8 cellular contexts compared by ENCODE assay signal in genomic region chr12:122097641-122098364, GRCh38. TPM values are rescaled to one million over a fixed set of nuclear protein-coding genes. Genes with fewer than 3 reads are reported as not detected.
DNase-seq lines count a peak whose midpoint lies in the region; ATAC-seq, FAIRE-seq and TF ChIP-seq lines count a peak whose summit lies in the region.

No MANE protein-coding gene starts in this region.

- H3K36me3 ChIP-seq in HCT116 (ENCODE audit: control insufficient read depth in 1 of 2, insufficient read depth in 2 of 2, low read length in 2 of 2) (no peaks in the 10 kb centered on the region), esophagus muscularis mucosa (no peaks in the 10 kb centered on the region)

- H3K27me3 Mint-ChIP-seq in osteocyte (ENCODE audit: unreplicated experiment), result no peaks in the 10 kb centered on the region

- RAD21 ChIA-PET in HCT116 (lab: Charles Lee; ENCODE audit: low non-redundant PET in 1 of 2, low total read pairs in 2 of 2, uncharacterized antibody in 2 of 2, unreplicated experiment in 2 of 2), result no interaction called here

- POLR2A ChIA-PET in HCT116 (lab: Charles Lee), result interaction anchor here (1.2 to 1.6 kb wide), 2 partner anchors 11 to 16 kb away, joined by 3 to 4 read pairs; no protein-coding TSS in a partner anchor
- POLR2A ChIA-PET in RWPE1 (lab: Yijun Ruan, JAX; ENCODE audit: low non-redundant PET), result interaction anchor here (0.6 kb wide), 1 partner anchor 22 kb away, joined by 4 read pairs; no protein-coding TSS in a partner anchor
- POLR2A ChIA-PET in GM10248 (lab: Yijun Ruan, JAX), result no interaction called here

- 0 out of 2 replicates have a peak overlapping the region, but pooled peaks have one; percentile 13 for H3K4me2 ChIP-seq in HCT116 (ENCODE audit: low read length)

- no peak for TF ChIP-seq CTCF in HCT116 (IDR thresholded peaks at IDR 0.05 in 2 of 3, conservative IDR thresholded peaks at IDR 0.05 in 1 of 3; ENCODE audit: borderline replicate concordance in 1 of 3, insufficient read depth in 1 of 3, low read depth in 2 of 3, low read length in 2 of 3)
- no peak for TF ChIP-seq CTCF in RWPE1 (conservative IDR thresholded peaks at IDR 0.05; ENCODE audit: low read depth)
- no peak for TF ChIP-seq CTCF in esophagus muscularis mucosa (IDR thresholded peaks at IDR 0.05)
- no peak for TF ChIP-seq CTCF in osteocyte (IDR thresholded peaks at IDR 0.05)
- no peak for TF ChIP-seq CTCF in D721Med (IDR thresholded peaks at IDR 0.05; ENCODE audit: insufficient read depth, missing control alignments)
- no peak for TF ChIP-seq CTCF in GM10248 (IDR thresholded peaks at IDR 0.05; ENCODE audit: control extremely low read depth, extremely low read depth, low read depth, missing control alignments)

- no peak overlapping the region for H3K4me3 Mint-ChIP-seq in osteocyte (ENCODE audit: unreplicated experiment)

- H3K9me3 ChIP-seq in HCT116 (ENCODE audit: control insufficient read depth in 1 of 2, insufficient read depth in 1 of 2, low read depth in 1 of 2, low read length in 2 of 2) (peaks cover 0 to 3% of the 10 kb centered on the region in 2 experiments; a peak in 1 of 4 replicates), esophagus muscularis mucosa (no peaks in the 10 kb centered on the region)

- WGBS in esophagus muscularis mucosa, result 56% methylated on average over 8 of the region's 8 CpGs

- CTCF ChIA-PET in HCT116 (lab: Charles Lee) (interaction anchor here (1.3 to 1.5 kb wide), 2 partner anchors 13 to 34 kb away, joined by 4 to 6 read pairs; no protein-coding TSS in a partner anchor), RWPE1 (lab: Yijun Ruan, JAX) (no interaction called here), GM10248 (lab: Yijun Ruan, JAX) (interaction anchor here (1.5 to 4.3 kb wide), 5 partner anchors 9 to 94 kb away, joined by 3 to 20 read pairs (median 10); no protein-coding TSS in a partner anchor)

- H3K27me3 ChIP-seq in HCT116 (ENCODE audit: insufficient read depth, low read length) (no peaks in the 10 kb centered on the region), esophagus muscularis mucosa (no peaks in the 10 kb centered on the region)

- H2AFZ ChIP-seq in HCT116 (ENCODE audit: low read depth, low read length, poor library complexity, severe bottlenecking), result no peak overlapping the region

- peaks cover 2% of the 10 kb centered on the region for H3K36me3 Mint-ChIP-seq in osteocyte (ENCODE audit: unreplicated experiment)

- H3K4me3 ChIP-seq in HCT116 (replicated peaks in 1 of 2; ENCODE audit: low read depth in 1 of 2, low read length in 2 of 2) (no peak overlapping the region), esophagus muscularis mucosa (peak overlapping the region in 3 of 4 donors; percentile 3 to 6 (median 6))

- FAIRE-seq in D721Med (lab: Jason Lieb, UNC), result no peak

- H3K4me1 Mint-ChIP-seq in osteocyte (ENCODE audit: unreplicated experiment), result peaks cover 50% of the 10 kb centered on the region

- no TSS peak for BruUV-seq in HCT116 (replicated peaks; lab: Mats Ljungman, UMichigan)

- peaks cover 3% of the 10 kb centered on the region for H3K9me3 Mint-ChIP-seq in osteocyte (ENCODE audit: unreplicated experiment)

- H3K27ac ChIP-seq in HCT116 (ENCODE audit: low read depth, low read length), result no peak overlapping the region
- peak overlapping the region; percentile 99 for H3K27ac ChIP-seq in RWPE1
- H3K27ac ChIP-seq in esophagus muscularis mucosa (replicated peaks in 1 of 4), result peak overlapping the region; percentile 76 to 81 (median 78)

- 0 out of 2 replicates have a peak, but pooled peaks cover 7% of the 10 kb centered on the region for H4K20me1 ChIP-seq in HCT116 (ENCODE audit: insufficient read depth)

- TF ChIP-seq EP300 in esophagus muscularis mucosa (IDR thresholded peaks at IDR 0.05), result no peak

- no peaks in the 10 kb centered on the region for H3K9me2 ChIP-seq in HCT116 (ENCODE audit: insufficient read depth)

- no peak overlapping the region for H3K9ac ChIP-seq in HCT116 (ENCODE audit: low read length)

- TF ChIP-seq POLR2A in HCT116 (IDR thresholded peaks at IDR 0.05; ENCODE audit: borderline replicate concordance, extremely low read depth, insufficient read depth, insufficient read length) (no peak), esophagus muscularis mucosa (IDR thresholded peaks at IDR 0.05; ENCODE audit: low read depth) (no peak)

- H3K79me2 ChIP-seq in HCT116 (ENCODE audit: insufficient read depth, low read length), result peaks cover 95% of the 10 kb centered on the region

- DNase-seq in HCT116 (ENCODE audit: low read depth, low spot score), result no peak
- DNase-seq in RWPE1 (ENCODE audit: low spot score), result no peak
- no peak for DNase-seq in esophagus muscularis mucosa (ENCODE audit: extremely low spot score)
- DNase-seq in osteocyte (ENCODE audit: extremely low spot score, unreplicated experiment), result no peak
- DNase-seq in stimulated activated CD4-positive, alpha-beta T cell treated with anti-CD3 and anti-CD28 coated beads, Interleukin-2, amount 100 ng/mL, for 48 hours, result no peak
- no peak for DNase-seq in stimulated activated CD4-positive, alpha-beta T cell treated with anti-CD3 and anti-CD28 coated beads, Interleukin-4, amount 100 ng/mL, for 1 hour
- no peak for DNase-seq in D721Med (ENCODE audit: insufficient read length, low spot score)
- DNase-seq in GM10248 (ENCODE audit: extremely low spot score), result no peak

- H3K4me1 ChIP-seq in HCT116 (ENCODE audit: control insufficient read depth in 1 of 2, insufficient read depth in 2 of 2, low read length in 2 of 2) (peaks cover 10 to 29% of the 10 kb centered on the region in 2 experiments; a peak in 2 of 4 replicates), esophagus muscularis mucosa (peaks cover 72 to 99% (median 94%) of the 10 kb centered on the region in 4 donors)

- 0 out of 2 replicates have a peak, but pooled peaks have one; percentile 28 for ATAC-seq in HCT116

- intact Hi-C loops in HCT116 (cut with micrococcal nuclease), result no loop called here
- intact Hi-C loops in esophagus muscularis mucosa (cut with DNase I), result no loop called here

- H3K27ac Mint-ChIP-seq in osteocyte (ENCODE audit: unreplicated experiment), result peak overlapping the region; percentile 72

- TF ChIP-seq RAD21 in HCT116 (IDR thresholded peaks at IDR 0.05; ENCODE audit: low read depth), result no peak

TF ChIP-seq in HCT116, 20 proteins besides CTCF, POLR2A, EP300 and RAD21:
- no peak for TF ChIP-seq ZNF274 (IDR thresholded peaks at IDR 0.05; ENCODE audit: low read depth, low read length)

RNA-seq across cellular contexts. Expression of gene MLXIP, which starts 19.2 kb away (rescaled TPM):
- total RNA-seq in HCT116 (2021; ENCODE audit: unreplicated experiment), result 46.3 TPM
- polyA plus RNA-seq in HCT116 (2012), result 26.2 and 26.3 TPM in 2 replicates
- 10 to 100 TPM; 33.8 to 82.2 (median 50.9) TPM for total RNA-seq in esophagus muscularis mucosa
- 51.8 and 54.5 TPM in 2 replicates for total RNA-seq in osteocyte

Comparison
In these comparisons a context has a peak if more than half of its experiments do, and no peak if none do; other contexts are left out.
1. H3K4me3 ChIP-seq: peak in esophagus muscularis mucosa (3 of 4); none in HCT116 (0 of 2).